Comparison of ENCODE assay signal across 9 cellular contexts in the genomic region with DNA sequence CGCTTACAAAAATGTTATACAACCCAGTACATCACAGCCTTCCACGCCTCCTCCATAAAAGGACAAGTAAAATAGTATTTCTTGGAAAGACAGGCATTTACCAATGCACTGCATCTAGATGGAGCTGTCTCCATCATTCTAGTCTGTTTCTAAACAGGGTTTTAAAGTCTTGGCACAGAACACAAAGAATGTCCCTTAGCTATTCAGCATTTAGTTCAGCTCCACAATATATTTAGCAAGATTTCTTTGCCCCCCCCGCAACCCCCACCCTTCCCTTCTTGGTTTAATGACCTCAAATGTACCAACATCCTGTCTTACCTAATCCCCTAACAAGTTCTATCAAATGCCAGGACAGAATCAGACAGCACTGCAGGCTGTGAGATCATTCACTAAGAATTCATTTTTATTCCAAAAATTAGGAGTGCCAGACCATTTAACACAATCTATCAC.
DNase-seq lines count a peak whose midpoint lies in the region; ATAC-seq and TF ChIP-seq lines count a peak whose summit lies in the region.
"Had no signal": no experiment of that assay in that cellular context is flagged by ENCODE, and none has a peak within 500 bp of the region (broad histone marks: within the 10 kb centered on the region; RNA-seq: fewer than 3 reads in every experiment).

No MANE protein-coding gene starts in this region.

- H3K27me3 Mint-ChIP-seq in activated naive CD4-positive, alpha-beta T cell treated with anti-CD3 and anti-CD28 coated beads, Interleukin-2, amount 10 ng/mL, durations not matched to agents 7 days and 5 days: no peaks in the 10 kb centered on the region
- H3K27me3 Mint-ChIP-seq in activated naive CD8-positive, alpha-beta T cell treated with anti-CD3 and anti-CD28 coated beads, Interleukin-2, amount 50 U/mL, for 24 hours: no peaks in the 10 kb centered on the region

- H3K36me3 ChIP-seq in kidney epithelial cell (ENCODE audit: control insufficient read depth, insufficient read depth, low read length) (no peaks in the 10 kb centered on the region), suprapubic skin (no peaks in the 10 kb centered on the region)

- H3K9me3 Mint-ChIP-seq in activated naive CD4-positive, alpha-beta T cell treated with anti-CD3 and anti-CD28 coated beads, Interleukin-2, amount 10 ng/mL, durations not matched to agents 7 days and 5 days: peaks cover 10% of the 10 kb centered on the region
- H3K9me3 Mint-ChIP-seq in activated naive CD8-positive, alpha-beta T cell treated with anti-CD3 and anti-CD28 coated beads, Interleukin-2, amount 50 U/mL, for 24 hours: peaks cover 9% of the 10 kb centered on the region
- H3K9me3 Mint-ChIP-seq: activated T-cell treated with anti-CD3 and anti-CD28 coated beads, Interleukin-2, amount 50 U/mL, for 4 hours had no signal

- TF ChIP-seq EP300 in suprapubic skin (IDR thresholded peaks at IDR 0.05): no peak

- H3K27me3 ChIP-seq in kidney epithelial cell (ENCODE audit: control insufficient read depth, insufficient read depth, low read length) (no peaks in the 10 kb centered on the region), suprapubic skin (no peaks in the 10 kb centered on the region)

- TF ChIP-seq CTCF in kidney epithelial cell (IDR thresholded peaks at IDR 0.05; ENCODE audit: insufficient read depth, low read length, poor library complexity, severe bottlenecking) (peak; percentile 47), suprapubic skin (IDR thresholded peaks at IDR 0.05) (peak in 1 of 2 donors; percentile 34)

- WGBS in suprapubic skin: 10% methylated on average over 3 of the region's 3 CpGs

- peaks cover 22% of the 10 kb centered on the region for H3K4me1 ChIP-seq in suprapubic skin

- peaks cover 85% of the 10 kb centered on the region for H3K4me1 Mint-ChIP-seq in activated naive CD4-positive, alpha-beta T cell treated with anti-CD3 and anti-CD28 coated beads, Interleukin-2, amount 10 ng/mL, durations not matched to agents 7 days and 5 days
- H3K4me1 Mint-ChIP-seq in activated naive CD8-positive, alpha-beta T cell treated with anti-CD3 and anti-CD28 coated beads, Interleukin-2, amount 50 U/mL, for 24 hours: peaks cover 98% of the 10 kb centered on the region

- peak; percentile 51 for DNase-seq in activated naive CD4-positive, alpha-beta T cell treated with anti-CD3 and anti-CD28 coated beads, Interleukin-2, amount 10 ng/mL, durations not matched to agents 7 days and 5 days
- no peak for DNase-seq in activated naive CD4-positive, alpha-beta T cell treated with Interleukin-2 at 50 U/mL for 16 hours
- DNase-seq in activated naive CD8-positive, alpha-beta T cell treated with anti-CD3 and anti-CD28 coated beads, Interleukin-2, amount 50 U/mL, for 24 hours: no peak
- peak; percentile 39 for DNase-seq in kidney epithelial cell (ENCODE audit: low read depth)
- peak; percentile 84 to 91 for DNase-seq in suprapubic skin (ENCODE audit: low spot score in 2 of 2)
- DNase-seq in DMS153 treated with DMSO at 0.1 percent for 48 hours (lab: John Stamatoyannopoulos, UW; ENCODE audit: unreplicated experiment): no peak
- DNase-seq in activated CD4-positive, alpha-beta T cell treated with anti-CD3 and anti-CD28 coated beads, Interleukin-2, amount 50 U/mL, for 4 hours: no peak
- DNase-seq: activated T-cell treated with anti-CD3 and anti-CD28 coated beads, Interleukin-2, amount 50 U/mL, for 4 hours had no signal

- peaks cover 46% of the 10 kb centered on the region for H3K36me3 Mint-ChIP-seq in activated naive CD4-positive, alpha-beta T cell treated with anti-CD3 and anti-CD28 coated beads, Interleukin-2, amount 10 ng/mL, durations not matched to agents 7 days and 5 days
- peaks cover 49% of the 10 kb centered on the region for H3K36me3 Mint-ChIP-seq in activated naive CD8-positive, alpha-beta T cell treated with anti-CD3 and anti-CD28 coated beads, Interleukin-2, amount 50 U/mL, for 24 hours (ENCODE audit: low read depth)

- no peak for TF ChIP-seq POLR2A in suprapubic skin (IDR thresholded peaks at IDR 0.05)

- H3K27ac ChIP-seq in suprapubic skin: peak overlapping the region; percentile 87

- H3K4me3 ChIP-seq in kidney epithelial cell (ENCODE audit: low read depth, low read length) (no peak overlapping the region), suprapubic skin (no peak overlapping the region)

- peak overlapping the region; percentile 78 for H3K27ac Mint-ChIP-seq in activated naive CD4-positive, alpha-beta T cell treated with anti-CD3 and anti-CD28 coated beads, Interleukin-2, amount 10 ng/mL, durations not matched to agents 7 days and 5 days
- peak overlapping the region; percentile 47 for H3K27ac Mint-ChIP-seq in activated naive CD8-positive, alpha-beta T cell treated with anti-CD3 and anti-CD28 coated beads, Interleukin-2, amount 50 U/mL, for 24 hours

- H3K9me3 ChIP-seq in suprapubic skin: no peaks in the 10 kb centered on the region

- CTCF ChIA-PET in activated naive CD4-positive, alpha-beta T cell treated with anti-CD3 and anti-CD28 coated beads, Interleukin-2, amount 10 ng/mL, durations not matched to agents 7 days and 5 days (lab: Charles Lee): interaction anchor here (0.6 to 2.7 kb wide), 10 partner anchors 10 to 191 kb away, joined by 3 to 13 read pairs (median 4); no protein-coding TSS in a partner anchor

- H3K4me3 Mint-ChIP-seq in activated naive CD4-positive, alpha-beta T cell treated with anti-CD3 and anti-CD28 coated beads, Interleukin-2, amount 10 ng/mL, durations not matched to agents 7 days and 5 days: peak overlapping the region; percentile 7
- H3K4me3 Mint-ChIP-seq in activated naive CD8-positive, alpha-beta T cell treated with anti-CD3 and anti-CD28 coated beads, Interleukin-2, amount 50 U/mL, for 24 hours: peak overlapping the region; percentile 0
- H3K4me3 Mint-ChIP-seq: activated T-cell treated with anti-CD3 and anti-CD28 coated beads, Interleukin-2, amount 50 U/mL, for 4 hours had no signal

- ATAC-seq in activated naive CD8-positive, alpha-beta T cell treated with anti-CD3 and anti-CD28 coated beads, Interleukin-2, amount 50 U/mL, for 24 hours: peak; percentile 9
- no peak for ATAC-seq in HG03025 (IDR thresholded peaks at IDR 0.05; ENCODE audit: low FRiP score, unreplicated experiment)

Comparison
In these comparisons a context has a peak if more than half of its experiments do, and no peak if none do; other contexts are left out.
1. DNase-seq: peak in activated naive CD4-positive, alpha-beta T cell treated with anti-CD3 and anti-CD28 coated beads, Interleukin-2, amount 10 ng/mL, durations not matched to agents 7 days and 5 days (single experiment), kidney epithelial cell (single experiment) and suprapubic skin (2 of 2); none in activated naive CD4-positive, alpha-beta T cell treated with Interleukin-2 at 50 U/mL for 16 hours (single experiment), activated naive CD8-positive, alpha-beta T cell treated with anti-CD3 and anti-CD28 coated beads, Interleukin-2, amount 50 U/mL, for 24 hours (single experiment), DMS153 treated with DMSO at 0.1 percent for 48 hours (single experiment) and activated CD4-positive, alpha-beta T cell treated with anti-CD3 and anti-CD28 coated beads, Interleukin-2, amount 50 U/mL, for 4 hours (0 of 2).